ENCODE assay signal across 27 cellular contexts in the genomic region with DNA sequence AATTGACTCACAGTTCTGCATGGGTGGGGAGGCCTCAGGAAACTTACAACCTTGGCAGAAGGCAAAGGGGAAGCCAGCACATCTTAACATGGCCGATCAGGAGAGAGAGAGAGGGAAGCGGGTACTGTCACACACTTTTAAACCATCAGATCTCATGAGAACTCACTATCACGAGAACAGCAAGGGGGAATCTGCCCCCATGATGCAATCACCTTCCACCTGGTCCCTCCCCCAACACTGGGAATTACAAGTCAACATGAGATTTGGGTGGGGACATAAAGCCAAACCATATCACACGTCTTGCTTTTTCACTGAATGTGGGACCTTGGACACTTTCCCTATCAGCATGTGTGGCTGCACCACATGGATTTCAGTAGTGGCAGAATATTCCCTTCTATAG. TPM values are rescaled to one million over a fixed set of nuclear protein-coding genes. Genes with fewer than 3 reads are reported as not detected.
A peak's percentile ranks its signal among the peaks of the same experiment; 100 is the strongest.
DNase-seq lines count a peak whose midpoint lies in the region; ATAC-seq, FAIRE-seq and TF ChIP-seq lines count a peak whose summit lies in the region.
"Had no signal": no experiment of that assay in that cellular context is flagged by ENCODE, and none has a peak within 500 bp of the region (broad histone marks: within the 10 kb centered on the region; RNA-seq: fewer than 3 reads in every experiment).

No MANE protein-coding gene starts in this region.

- in situ Hi-C loops in HepG2 (cut with HindIII; ENCODE audit: extremely low pct_ligation_motif_present, low pct_unique_long_range_greater_than_20kb), result loop anchor here (25.0 kb wide), 1 partner anchor 795 kb away; no protein-coding TSS in a partner anchor

- no peaks in the 10 kb centered on the region for H3K36me3 Mint-ChIP-seq in dendritic cell treated with granulocyte-macrophage colony-stimulating factor and Interleukin-4, amounts not matched to agents 40 ng/mL and 50 ng/mL, for 4 days (ENCODE audit: low read depth)
- H3K36me3 Mint-ChIP-seq in activated CD4-positive, alpha-beta T cell treated with anti-CD3 and anti-CD28 coated beads, Interleukin-2, amount 10 ng/mL, durations not matched to agents 7 days and 5 days (ENCODE audit: low read depth), result no peaks in the 10 kb centered on the region
- H3K36me3 Mint-ChIP-seq: CD14-positive monocyte; CD4-positive, alpha-beta memory T cell; CD4-positive, CD25-positive, alpha-beta regulatory T cell; CD8-positive, alpha-beta memory T cell had no signal

- no peak for TF ChIP-seq POLR2A in HepG2 (IDR thresholded peaks at IDR 0.05; ENCODE audit: insufficient read depth in 1 of 2, low read depth in 2 of 2, low read length in 2 of 2)
- TF ChIP-seq POLR2A in right lobe of liver (IDR thresholded peaks at IDR 0.05), result no peak

- H3K36me3 ChIP-seq in HepG2 (replicated peaks in 1 of 2; ENCODE audit: control insufficient read depth in 1 of 2, insufficient read depth in 2 of 2, low read length in 2 of 2), result no peaks in the 10 kb centered on the region
- no peaks in the 10 kb centered on the region for H3K36me3 ChIP-seq in right lobe of liver
- no peaks in the 10 kb centered on the region for H3K36me3 ChIP-seq in osteoblast (ENCODE audit: insufficient read depth, low read length)
- H3K36me3 ChIP-seq: BE2C, BLaER1 had no signal

- H3K27ac Mint-ChIP-seq in dendritic cell treated with granulocyte-macrophage colony-stimulating factor and Interleukin-4, amounts not matched to agents 40 ng/mL and 50 ng/mL, for 4 days, result peak overlapping the region; percentile 25
- no peak overlapping the region for H3K27ac Mint-ChIP-seq in activated CD4-positive, alpha-beta T cell treated with anti-CD3 and anti-CD28 coated beads, Interleukin-2, amount 10 ng/mL, durations not matched to agents 7 days and 5 days
- H3K27ac Mint-ChIP-seq: CD4-positive, alpha-beta memory T cell; CD4-positive, CD25-positive, alpha-beta regulatory T cell; CD8-positive, alpha-beta memory T cell had no signal

- no peak for DNase-seq in HepG2 (ENCODE audit: low spot score)
- no peak for DNase-seq in right lobe of liver
- no peak for DNase-seq in osteoblast (ENCODE audit: insufficient read length, low spot score, missing footprints)
- DNase-seq in MV-4-11 (lab: John Stamatoyannopoulos, UW), result no peak
- DNase-seq in activated CD4-positive, alpha-beta T cell treated with anti-CD3 and anti-CD28 coated beads, Interleukin-2, amount 10 ng/mL, durations not matched to agents 7 days and 5 days, result no peak
- DNase-seq: ACHN; BE2C; C1 segment of cervical spinal cord; CD4-positive, alpha-beta memory T cell; CD4-positive, CD25-positive, alpha-beta regulatory T cell; CD8-positive, alpha-beta memory T cell; COR-L47; DMS 273 treated with DMSO at 0.1 percent for 48 hours; DMS153; DMS53; DMS79; DND-41; EL; GDM1 had no signal

- TF ChIP-seq EP300 in HepG2 (IDR thresholded peaks at IDR 0.05; ENCODE audit: low read depth in 2 of 2, low read length in 2 of 2) (no peak), HepG2 (CRISPR knock-in tag; IDR thresholded peaks at IDR 0.05; ENCODE audit: borderline replicate concordance) (no peak)

- H3K9me3 Mint-ChIP-seq in dendritic cell treated with granulocyte-macrophage colony-stimulating factor and Interleukin-4, amounts not matched to agents 40 ng/mL and 50 ng/mL, for 4 days, result no peaks in the 10 kb centered on the region
- H3K9me3 Mint-ChIP-seq in activated CD4-positive, alpha-beta T cell treated with anti-CD3 and anti-CD28 coated beads, Interleukin-2, amount 10 ng/mL, durations not matched to agents 7 days and 5 days, result no peaks in the 10 kb centered on the region
- H3K9me3 Mint-ChIP-seq: CD14-positive monocyte; CD4-positive, alpha-beta memory T cell; CD8-positive, alpha-beta memory T cell had no signal

- H3K27ac ChIP-seq in HepG2 (ENCODE audit: extremely low read length, insufficient read depth, low read length), result no peak overlapping the region
- H3K27ac ChIP-seq in right lobe of liver, result no peak overlapping the region
- H3K27ac ChIP-seq in osteoblast (ENCODE audit: low read depth, low read length), result no peak overlapping the region
- H3K27ac ChIP-seq: 22Rv1, BLaER1 had no signal

- H3K9ac ChIP-seq in HepG2 (ENCODE audit: insufficient read depth, low read depth, low read length), result no peak overlapping the region
- H3K9ac ChIP-seq: BLaER1 had no signal

- peaks cover 46% of the 10 kb centered on the region for H3K4me1 Mint-ChIP-seq in dendritic cell treated with granulocyte-macrophage colony-stimulating factor and Interleukin-4, amounts not matched to agents 40 ng/mL and 50 ng/mL, for 4 days (ENCODE audit: low read depth)
- H3K4me1 Mint-ChIP-seq in activated CD4-positive, alpha-beta T cell treated with anti-CD3 and anti-CD28 coated beads, Interleukin-2, amount 10 ng/mL, durations not matched to agents 7 days and 5 days, result no peaks in the 10 kb centered on the region
- H3K4me1 Mint-ChIP-seq: CD4-positive, alpha-beta memory T cell; CD4-positive, CD25-positive, alpha-beta regulatory T cell; CD8-positive, alpha-beta memory T cell had no signal

- H3K27me3 ChIP-seq in HepG2 (ENCODE audit: control insufficient read depth in 1 of 2, insufficient read depth in 2 of 2, low read length in 2 of 2), result peaks cover 0 to 15% of the 10 kb centered on the region in 2 experiments; a peak in 2 of 5 replicates
- H3K27me3 ChIP-seq in right lobe of liver, result no peaks in the 10 kb centered on the region
- H3K27me3 ChIP-seq in osteoblast (ENCODE audit: insufficient read depth, low read length), result no peaks in the 10 kb centered on the region
- H3K27me3 ChIP-seq: BE2C, BLaER1 had no signal

- intact Hi-C loops in HepG2 (cut with micrococcal nuclease; ENCODE audit: unreplicated experiment) (no loop called here), right lobe of liver (cut with DNase I) (no loop called here)
- intact Hi-C loops in dendritic cell treated with granulocyte-macrophage colony-stimulating factor and Interleukin-4, amounts not matched to agents 40 ng/mL and 50 ng/mL, for 4 days (cut with micrococcal nuclease), result loop anchor here (2.0 to 5.0 kb wide), 3 partner anchors 32 to 565 kb away; partner anchors contain the start of gene AKR1C3

- H3K4me2 ChIP-seq in HepG2 (ENCODE audit: low read depth, low read length) (no peak overlapping the region), osteoblast (ENCODE audit: insufficient read depth, low read length) (no peak overlapping the region)
- H3K4me2 ChIP-seq: BLaER1 had no signal

- H4K20me1 ChIP-seq in HepG2 (ENCODE audit: insufficient read depth, low read length) (no peaks in the 10 kb centered on the region), osteoblast (ENCODE audit: insufficient read depth, low read length) (no peaks in the 10 kb centered on the region)
- H4K20me1 ChIP-seq: BLaER1 had no signal

- peaks cover 18% of the 10 kb centered on the region; the same call in 1 of the 2 replicates for H3K4me1 ChIP-seq in HepG2 (ENCODE audit: insufficient read depth, low read length)
- no peaks in the 10 kb centered on the region for H3K4me1 ChIP-seq in right lobe of liver
- H3K4me1 ChIP-seq in osteoblast (ENCODE audit: insufficient read depth, low read length), result peaks cover 14% of the 10 kb centered on the region
- H3K4me1 ChIP-seq: BE2C, BLaER1 had no signal

- H2AFZ ChIP-seq in HepG2 (ENCODE audit: low read length) (no peak overlapping the region), osteoblast (ENCODE audit: low read length) (peak overlapping the region; percentile 47)

- 39% methylated on average over 4 of the region's 4 CpGs for WGBS in HepG2 (ENCODE audit: low lambda C conversion rate)
- WGBS in right lobe of liver (ENCODE audit: insufficient coverage, low coverage, low lambda C conversion rate, missing lambda C conversion rate), result 71% methylated on average over 3 of the region's 4 CpGs

- no peak overlapping the region for H3K4me3 Mint-ChIP-seq in dendritic cell treated with granulocyte-macrophage colony-stimulating factor and Interleukin-4, amounts not matched to agents 40 ng/mL and 50 ng/mL, for 4 days
- H3K4me3 Mint-ChIP-seq in activated CD4-positive, alpha-beta T cell treated with anti-CD3 and anti-CD28 coated beads, Interleukin-2, amount 10 ng/mL, durations not matched to agents 7 days and 5 days, result no peak overlapping the region
- H3K4me3 Mint-ChIP-seq: CD14-positive monocyte; CD4-positive, alpha-beta memory T cell; CD4-positive, CD25-positive, alpha-beta regulatory T cell; CD8-positive, alpha-beta memory T cell had no signal

- no peak for TF ChIP-seq RAD21 in HepG2 (CRISPR knock-in tag; IDR thresholded peaks at IDR 0.05)

- H3K27me3 Mint-ChIP-seq in dendritic cell treated with granulocyte-macrophage colony-stimulating factor and Interleukin-4, amounts not matched to agents 40 ng/mL and 50 ng/mL, for 4 days, result peaks cover 9% of the 10 kb centered on the region
- peaks cover 27% of the 10 kb centered on the region for H3K27me3 Mint-ChIP-seq in activated CD4-positive, alpha-beta T cell treated with anti-CD3 and anti-CD28 coated beads, Interleukin-2, amount 10 ng/mL, durations not matched to agents 7 days and 5 days

- TF ChIP-seq CTCF in HepG2 (CRISPR knock-in tag; IDR thresholded peaks at IDR 0.05) (no peak), right lobe of liver (IDR thresholded peaks at IDR 0.05) (no peak), osteoblast (IDR thresholded peaks at IDR 0.05; ENCODE audit: extremely low read depth, low read depth, low read length) (no peak)

- H3K9me3 ChIP-seq in HepG2 (ENCODE audit: low read length), result no peaks in the 10 kb centered on the region
- no peaks in the 10 kb centered on the region for H3K9me3 ChIP-seq in right lobe of liver
- H3K9me3 ChIP-seq in osteoblast (ENCODE audit: low read depth, low read length), result no peaks in the 10 kb centered on the region
- H3K9me3 ChIP-seq: BE2C, BLaER1 had no signal

- no peak for ATAC-seq in HepG2
- no peak for ATAC-seq in right lobe of liver
- ATAC-seq: GM12878 had no signal

- H3K79me2 ChIP-seq in HepG2 (ENCODE audit: insufficient read depth, low read length), result no peaks in the 10 kb centered on the region
- H3K79me2 ChIP-seq in osteoblast (ENCODE audit: insufficient read depth, low read length), result no peaks in the 10 kb centered on the region

- H3K4me3 ChIP-seq in HepG2 (replicated peaks in 1 of 3; ENCODE audit: insufficient read depth in 1 of 3, low read depth in 2 of 3, low read length in 3 of 3), result no peak overlapping the region
- H3K4me3 ChIP-seq in right lobe of liver, result no peak overlapping the region
- no peak overlapping the region for H3K4me3 ChIP-seq in osteoblast (ENCODE audit: insufficient read depth, low read length)
- H3K4me3 ChIP-seq: BLaER1, GM12878 had no signal

- FAIRE-seq in HepG2 (lab: Jason Lieb, UNC), result no peak
- FAIRE-seq: GM18507 had no signal

- POLR2A ChIA-PET in HepG2 (lab: Yijun Ruan, JAX), result no interaction called here
- POLR2A ChIA-PET in activated CD4-positive, alpha-beta T cell treated with anti-CD3 and anti-CD28 coated beads, Interleukin-2, amount 10 ng/mL, durations not matched to agents 7 days and 5 days (lab: Charles Lee), result no interaction called here

- no TSS peak for BruUV-seq in HepG2 (replicated peaks; lab: Mats Ljungman, UMichigan)

- CTCF ChIA-PET in HepG2 (lab: Yijun Ruan, JAX; ENCODE audit: low intra/inter-chr PET ratio, low total read pairs), result interaction anchor here (1.5 to 3.2 kb wide), 2 partner anchors 32 to 567 kb away, joined by 7 to 16 read pairs; no protein-coding TSS in a partner anchor
- CTCF ChIA-PET in activated CD4-positive, alpha-beta T cell treated with anti-CD3 and anti-CD28 coated beads, Interleukin-2, amount 10 ng/mL, durations not matched to agents 7 days and 5 days (lab: Charles Lee), result no interaction called here

RNA-seq across cellular contexts. Expression of gene AKR1E2, which starts 9.0 kb away (rescaled TPM):
- total RNA-seq in HepG2 (2016; rRNA removed; fragmentation: Illumina TruSeq; extraction: Trizol), result not detected in 2 replicates
- not detected in 2 replicates for total RNA-seq in HepG2 (2016; cell fraction: cytosol; rRNA removed; fragmentation: Illumina TruSeq; extraction: Trizol; ENCODE audit: low read depth)
- total RNA-seq in HepG2 (2016; cell fraction: insoluble cytoplasmic fraction; rRNA removed; fragmentation: Illumina TruSeq; extraction: Trizol), result not detected in 2 replicates
- total RNA-seq in HepG2 (2016; cell fraction: membrane; rRNA removed; fragmentation: Illumina TruSeq; extraction: Trizol), result not detected in 2 replicates
- not detected in 2 replicates for total RNA-seq in HepG2 (2016; cell fraction: nucleus; rRNA removed; fragmentation: Illumina TruSeq; extraction: Trizol)
- polyA plus RNA-seq in HepG2 (2011; rRNA removed), result 0.10 TPM in 1 of 2 replicates, not detected in the other
- polyA plus RNA-seq in HepG2 (2011; cell fraction: cytosol; rRNA removed), result not detected in 2 replicates
- 0.33 TPM in 1 of 2 replicates, not detected in the other for polyA plus RNA-seq in HepG2 (2011; cell fraction: nucleus; rRNA removed)
- not detected in 2 replicates for polyA plus RNA-seq in HepG2 (2012)
- polyA plus RNA-seq in HepG2 (2016; cell fraction: cytosol; fragmentation: Illumina TruSeq; extraction: Trizol; ENCODE audit: low read depth), result not detected in 2 replicates
- not detected in 2 replicates for polyA plus RNA-seq in HepG2 (2016; cell fraction: insoluble cytoplasmic fraction; fragmentation: Illumina TruSeq; extraction: Trizol; ENCODE audit: low read depth)
- not detected in 2 replicates for polyA plus RNA-seq in HepG2 (2016; cell fraction: membrane; fragmentation: Illumina TruSeq; extraction: Trizol; ENCODE audit: low read depth)
- not detected in 2 replicates for polyA plus RNA-seq in HepG2 (2016; cell fraction: nucleus; fragmentation: Illumina TruSeq; extraction: Trizol; ENCODE audit: insufficient read depth, low read depth)
- not detected in 2 replicates for polyA minus RNA-seq in HepG2 (2011; rRNA and poly(A)+ RNA removed; ENCODE audit: low replicate concordance)
- polyA minus RNA-seq in HepG2 (2011; cell fraction: cytosol; rRNA and poly(A)+ RNA removed), result not detected in 2 replicates
- polyA minus RNA-seq in HepG2 (2011; cell fraction: nucleus; rRNA and poly(A)+ RNA removed), result not detected in 2 replicates
- total RNA-seq in right lobe of liver, result 1 to 10 TPM in 3 of 6 experiments, under 1 TPM in 3; 0.37 to 3.5 (median 1.6) TPM
- 15.6 and 17.7 TPM in 2 replicates for total RNA-seq in osteoblast
- total RNA-seq in activated CD4-positive, alpha-beta T cell treated with anti-CD3 and anti-CD28 coated beads, Interleukin-2, amount 10 ng/mL, durations not matched to agents 7 days and 5 days, result 10 to 100 TPM; 11.2 to 13.8 TPM
- total RNA-seq: A172, Daoy, GM12878 had no signal
- polyA plus RNA-seq: CD8-positive, alpha-beta memory T cell; GM12878 had no signal
